In genomic region chr6:89081129-89081422, GRCh38 we compare ENCODE assay signal across 7 cellular contexts. TPM values are rescaled to one million over a fixed set of nuclear protein-coding genes. Genes with fewer than 3 reads are reported as not detected.
DNase-seq lines count a peak whose midpoint lies in the region; ATAC-seq and TF ChIP-seq lines count a peak whose summit lies in the region.

No MANE protein-coding gene starts in this region.

- H3K9me3 ChIP-seq in hepatocyte (ENCODE audit: low read depth), result no peaks in the 10 kb centered on the region

- H3K4me3 ChIP-seq in hepatocyte, result peak overlapping the region; percentile 87

- no peak for DNase-seq in activated CD8-positive, alpha-beta T cell treated with anti-CD3 and anti-CD28 coated beads, Interleukin-2, amount 10 ng/mL, durations not matched to agents 7 days and 5 days
- DNase-seq in hepatocyte (ENCODE audit: low spot score) (no peak), H4 (ENCODE audit: low spot score) (no peak)
- no peak for DNase-seq in activated CD8-positive, alpha-beta memory T cell treated with anti-CD3 and anti-CD28 coated beads for 24 hours

- H3K36me3 Mint-ChIP-seq in activated CD8-positive, alpha-beta T cell treated with anti-CD3 and anti-CD28 coated beads, Interleukin-2, amount 10 ng/mL, durations not matched to agents 7 days and 5 days (ENCODE audit: low read depth), result peaks cover 39% of the 10 kb centered on the region
- H3K36me3 Mint-ChIP-seq in stimulated activated naive CD8-positive, alpha-beta T cell treated with anti-CD3 and anti-CD28 coated beads, Interleukin-15, Interleukin-2, amounts not matched to agents 100 ng/mL and 50 ng/mL, for 24 hours (ENCODE audit: low read depth), result peaks cover 35% of the 10 kb centered on the region

- POLR2A ChIA-PET in activated CD8-positive, alpha-beta T cell treated with anti-CD3 and anti-CD28 coated beads, Interleukin-2, amount 10 ng/mL, durations not matched to agents 7 days and 5 days (lab: Charles Lee), result interaction anchor here (0.6 to 7.5 kb wide), 29 partner anchors 9 to 748 kb away, joined by 3 to 115 read pairs (median 4); partner anchors contain the start of genes LYRM2, PM20D2, RNGTT and SRSF12

- no peaks in the 10 kb centered on the region for H3K9me2 ChIP-seq in hepatocyte (replicated peaks; ENCODE audit: insufficient read depth)

- no peaks in the 10 kb centered on the region for H3K27me3 ChIP-seq in hepatocyte

- under 1% methylated on average over 33 of the region's 36 CpGs for WGBS in hepatocyte (ENCODE audit: low lambda C conversion rate, missing lambda C conversion rate)

- no peak overlapping the region for H2AFZ ChIP-seq in hepatocyte

- H3K27ac Mint-ChIP-seq in activated CD8-positive, alpha-beta T cell treated with anti-CD3 and anti-CD28 coated beads, Interleukin-2, amount 10 ng/mL, durations not matched to agents 7 days and 5 days, result peak overlapping the region; percentile 99
- H3K27ac Mint-ChIP-seq in stimulated activated naive CD8-positive, alpha-beta T cell treated with anti-CD3 and anti-CD28 coated beads, Interleukin-15, Interleukin-2, amounts not matched to agents 100 ng/mL and 50 ng/mL, for 24 hours, result peak overlapping the region; percentile 97

- peaks cover 21% of the 10 kb centered on the region for H3K4me1 ChIP-seq in hepatocyte (ENCODE audit: insufficient read depth)

- H3K27me3 Mint-ChIP-seq in activated CD8-positive, alpha-beta T cell treated with anti-CD3 and anti-CD28 coated beads, Interleukin-2, amount 10 ng/mL, durations not matched to agents 7 days and 5 days (ENCODE audit: low read depth), result no peaks in the 10 kb centered on the region
- H3K27me3 Mint-ChIP-seq in stimulated activated naive CD8-positive, alpha-beta T cell treated with anti-CD3 and anti-CD28 coated beads, Interleukin-15, Interleukin-2, amounts not matched to agents 100 ng/mL and 50 ng/mL, for 24 hours, result no peaks in the 10 kb centered on the region

- TF ChIP-seq CTCF in hepatocyte (IDR thresholded peaks at IDR 0.05; ENCODE audit: poor library complexity), result no peak

- peaks cover 25% of the 10 kb centered on the region for H3K4me1 Mint-ChIP-seq in activated CD8-positive, alpha-beta T cell treated with anti-CD3 and anti-CD28 coated beads, Interleukin-2, amount 10 ng/mL, durations not matched to agents 7 days and 5 days (ENCODE audit: low read depth)
- peaks cover 32% of the 10 kb centered on the region for H3K4me1 Mint-ChIP-seq in stimulated activated naive CD8-positive, alpha-beta T cell treated with anti-CD3 and anti-CD28 coated beads, Interleukin-15, Interleukin-2, amounts not matched to agents 100 ng/mL and 50 ng/mL, for 24 hours (ENCODE audit: low read depth)

- ATAC-seq in GM19397 (IDR thresholded peaks at IDR 0.05; ENCODE audit: unreplicated experiment), result peak; percentile 17
- ATAC-seq in HG03135 (IDR thresholded peaks at IDR 0.05; ENCODE audit: unreplicated experiment), result peak; percentile 21
- peak; percentile 22 for ATAC-seq in activated CD8-positive, alpha-beta T cell treated with anti-CD3 and anti-CD28 coated beads, Interleukin-2, amount 10 ng/mL, durations not matched to agents 7 days and 5 days

- H3K9me3 Mint-ChIP-seq in activated CD8-positive, alpha-beta T cell treated with anti-CD3 and anti-CD28 coated beads, Interleukin-2, amount 10 ng/mL, durations not matched to agents 7 days and 5 days (ENCODE audit: insufficient read depth), result no peaks in the 10 kb centered on the region
- H3K9me3 Mint-ChIP-seq in stimulated activated naive CD8-positive, alpha-beta T cell treated with anti-CD3 and anti-CD28 coated beads, Interleukin-15, Interleukin-2, amounts not matched to agents 100 ng/mL and 50 ng/mL, for 24 hours, result no peaks in the 10 kb centered on the region

- CTCF ChIA-PET in activated CD8-positive, alpha-beta T cell treated with anti-CD3 and anti-CD28 coated beads, Interleukin-2, amount 10 ng/mL, durations not matched to agents 7 days and 5 days (lab: Charles Lee), result interaction anchor here (0.7 to 5.6 kb wide), 7 partner anchors 31 to 739 kb away, joined by 3 to 53 read pairs (median 5); no protein-coding TSS in a partner anchor

- H4K20me1 ChIP-seq in hepatocyte (ENCODE audit: insufficient read depth, poor library complexity, severe bottlenecking), result peaks cover 43% of the 10 kb centered on the region

- H3K79me2 ChIP-seq in hepatocyte, result peaks cover 50% of the 10 kb centered on the region

- H3K4me3 Mint-ChIP-seq in activated CD8-positive, alpha-beta T cell treated with anti-CD3 and anti-CD28 coated beads, Interleukin-2, amount 10 ng/mL, durations not matched to agents 7 days and 5 days, result peak overlapping the region; percentile 93
- H3K4me3 Mint-ChIP-seq in stimulated activated naive CD8-positive, alpha-beta T cell treated with anti-CD3 and anti-CD28 coated beads, Interleukin-15, Interleukin-2, amounts not matched to agents 100 ng/mL and 50 ng/mL, for 24 hours, result peak overlapping the region; percentile 95

- no peaks in the 10 kb centered on the region for H3K36me3 ChIP-seq in hepatocyte (replicated peaks; ENCODE audit: insufficient read depth, low read depth)

- peak overlapping the region; percentile 39 for H3K4me2 ChIP-seq in hepatocyte

- peak overlapping the region; percentile 100 for H3K27ac ChIP-seq in hepatocyte

RNA-seq across cellular contexts. Expression of gene PNRC1, which starts 0.5 kb away (rescaled TPM):
- 10 to 100 TPM; 89.2 to 90.8 TPM for total RNA-seq in activated CD8-positive, alpha-beta T cell treated with anti-CD3 and anti-CD28 coated beads, Interleukin-2, amount 10 ng/mL, durations not matched to agents 7 days and 5 days
- total RNA-seq in hepatocyte, result 159 and 181 TPM in 2 replicates
- polyA plus RNA-seq in hepatocyte, result 226 and 234 TPM in 2 replicates
- 22.7 and 24.3 TPM in 2 replicates for total RNA-seq in H4 (2014; rRNA removed; shearing (Covaris generic))

RNA-seq across cellular contexts. Expression of gene SRSF12, which starts 36.8 kb away (rescaled TPM):
- total RNA-seq in activated CD8-positive, alpha-beta T cell treated with anti-CD3 and anti-CD28 coated beads, Interleukin-2, amount 10 ng/mL, durations not matched to agents 7 days and 5 days, result not detected
- total RNA-seq in hepatocyte, result 5.7 and 7.3 TPM in 2 replicates
- 5.6 and 7.6 TPM in 2 replicates for polyA plus RNA-seq in hepatocyte
- not detected in 2 replicates for total RNA-seq in H4 (2014; rRNA removed; shearing (Covaris generic))
